ENCODE assay signal across 13 cellular contexts in the genomic region with DNA sequence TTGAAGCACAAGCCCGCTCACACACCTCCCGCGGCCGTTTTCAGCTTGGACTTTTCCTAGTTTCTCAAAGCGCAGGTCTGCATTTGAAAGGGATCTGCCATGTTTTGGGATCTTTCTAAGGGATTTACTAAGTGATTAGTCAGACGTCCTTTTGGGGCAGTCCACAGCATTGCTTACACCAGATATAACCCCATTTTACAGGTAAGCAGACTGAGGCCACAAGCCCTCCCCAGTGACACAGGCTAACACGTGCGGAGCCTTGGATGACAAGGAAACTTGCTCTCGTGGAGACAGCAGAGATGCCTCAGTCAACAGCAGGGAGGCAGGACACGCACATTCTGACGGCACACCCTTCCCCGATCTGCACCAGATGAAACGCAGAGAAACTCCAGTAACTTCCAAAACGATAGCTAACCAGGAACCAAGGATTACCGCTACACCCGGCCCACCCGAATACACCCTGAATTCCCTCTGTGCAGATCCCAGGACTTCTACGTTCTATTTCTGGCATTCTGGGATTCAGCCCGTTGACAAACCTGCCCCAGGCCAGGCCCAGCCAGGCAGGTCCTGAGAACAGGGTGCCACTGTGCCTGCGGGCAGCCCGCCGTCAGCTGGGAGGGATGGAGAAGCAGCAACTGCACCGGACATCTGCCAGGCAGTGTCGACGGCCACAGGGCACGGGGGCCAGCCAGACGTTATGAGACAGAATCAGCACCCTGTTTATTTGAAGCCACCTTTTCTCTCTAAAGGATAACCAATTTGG. TPM values are rescaled to one million over a fixed set of nuclear protein-coding genes. Genes with fewer than 3 reads are reported as not detected.
"Had no signal": no experiment of that assay in that cellular context is flagged by ENCODE, and none has a peak within 500 bp of the region (broad histone marks: within the 10 kb centered on the region; RNA-seq: fewer than 3 reads in every experiment).

No MANE protein-coding gene starts in this region.

- DNase-seq: activated CD4-positive, alpha-beta T cell treated with anti-CD3 and anti-CD28 coated beads, Interleukin-2, amount 10 ng/mL, durations not matched to agents 24 days and 14 days; activated naive CD4-positive, alpha-beta T cell treated with Interleukin-2 at 50 U/mL for 16 hours; caudate nucleus; cortex of kidney; effector memory CD4-positive, alpha-beta T cell; mammary epithelial cell; small intestine; T-helper 1 cell had no signal

- FAIRE-seq: small intestine had no signal

- ATAC-seq: stimulated activated memory B cell treated with anti-CD40 and anti-IgM and Interleukin-4, amounts not matched to agents 10 μg/mL and 1 μg/mL and 100 μg/mL, for 72 hours; WTC11 had no signal

- H3K27me3 ChIP-seq: upper lobe of left lung had no signal

- H3K9me3 ChIP-seq: upper lobe of left lung had no signal

- H3K36me3 ChIP-seq: upper lobe of left lung had no signal

- H3K4me3 ChIP-seq: upper lobe of left lung had no signal

RNA-seq across cellular contexts. Expression of a gene that starts 27.9 kb away (rescaled TPM):
- total RNA-seq: activated CD4-positive, alpha-beta T cell treated with anti-CD3 and anti-CD28 coated beads, Interleukin-2, amount 10 ng/mL, durations not matched to agents 24 days and 14 days; mammary epithelial cell; mucosa of gallbladder; upper lobe of left lung; WTC11 had no signal
- polyA plus RNA-seq: adipose tissue, mammary epithelial cell, small intestine had no signal
